In genomic region chr1:66332524-66332853, GRCh38 we compare ENCODE assay signal across 8 cellular contexts.
A peak's percentile ranks its signal among the peaks of the same experiment; 100 is the strongest.
DNase-seq lines count a peak whose midpoint lies in the region; ATAC-seq lines count a peak whose summit lies in the region.

No MANE protein-coding gene starts in this region.

- peak overlapping the region; percentile 78 for H3K9ac ChIP-seq in skeletal muscle satellite cell (ENCODE audit: low read depth, low read length)

- peaks cover 52% of the 10 kb centered on the region for H3K4me1 Mint-ChIP-seq in activated CD4-positive, alpha-beta memory T cell treated with anti-CD3 and anti-CD28 coated beads for 36 hours (ENCODE audit: low read depth)

- H3K36me3 Mint-ChIP-seq in activated CD4-positive, alpha-beta memory T cell treated with anti-CD3 and anti-CD28 coated beads for 36 hours, result peaks cover 47% of the 10 kb centered on the region

- no peaks in the 10 kb centered on the region for H3K27me3 ChIP-seq in skeletal muscle satellite cell (ENCODE audit: control insufficient read depth, insufficient read depth, low read length)

- peak overlapping the region; percentile 71 for H3K4me3 ChIP-seq in skeletal muscle satellite cell (ENCODE audit: low read length)

- CTCF ChIA-PET in activated CD4-positive, alpha-beta memory T cell treated with anti-CD3 and anti-CD28 coated beads for 36 hours (lab: Charles Lee), result interaction anchor here (0.8 to 6.3 kb wide), 17 partner anchors 13 to 113 kb away, joined by 3 to 42 read pairs (median 9); no protein-coding TSS in a partner anchor

- no peak for DNase-seq in activated CD4-positive, alpha-beta memory T cell treated with anti-CD3 and anti-CD28 coated beads for 36 hours
- no peak for DNase-seq in left ventricle myocardium superior
- DNase-seq in activated gamma-delta T cell (lab: John Stamatoyannopoulos, UW), result no peak
- DNase-seq in SK-N-DZ (ENCODE audit: low spot score), result no peak
- no peak for DNase-seq in hypothalamus (lab: John Stamatoyannopoulos, UW)
- DNase-seq in activated CD8-positive, alpha-beta memory T cell treated with anti-CD3 and anti-CD28 coated beads, Interleukin-2, amount 50 U/mL, for 48 hours, result no peak

- H3K9me3 Mint-ChIP-seq in activated CD4-positive, alpha-beta memory T cell treated with anti-CD3 and anti-CD28 coated beads for 36 hours, result no peaks in the 10 kb centered on the region

- no peaks in the 10 kb centered on the region for H3K27me3 Mint-ChIP-seq in activated CD4-positive, alpha-beta memory T cell treated with anti-CD3 and anti-CD28 coated beads for 36 hours

- POLR2A ChIA-PET in activated CD4-positive, alpha-beta memory T cell treated with anti-CD3 and anti-CD28 coated beads for 36 hours (lab: Charles Lee), result interaction anchor here (1.0 to 8.9 kb wide), 17 partner anchors 12 to 112 kb away, joined by 3 to 108 read pairs (median 4); no protein-coding TSS in a partner anchor

- peaks cover 43% of the 10 kb centered on the region for H3K4me1 ChIP-seq in skeletal muscle satellite cell (ENCODE audit: control insufficient read depth, insufficient read depth, low read length)

- peak overlapping the region; percentile 96 for H3K27ac Mint-ChIP-seq in activated CD4-positive, alpha-beta memory T cell treated with anti-CD3 and anti-CD28 coated beads for 36 hours

- H3K36me3 ChIP-seq in skeletal muscle satellite cell (ENCODE audit: insufficient read depth, low read length), result no peaks in the 10 kb centered on the region

- H3K4me3 Mint-ChIP-seq in activated CD4-positive, alpha-beta memory T cell treated with anti-CD3 and anti-CD28 coated beads for 36 hours, result peak overlapping the region; percentile 93

- no peaks in the 10 kb centered on the region for H3K9me3 ChIP-seq in skeletal muscle satellite cell (replicated peaks; ENCODE audit: low read length)

- ATAC-seq in GM19351 (IDR thresholded peaks at IDR 0.05; ENCODE audit: unreplicated experiment) (peak; percentile 3), left ventricle myocardium superior (peak; percentile 33)

- H3K4me2 ChIP-seq in skeletal muscle satellite cell (ENCODE audit: low read length), result peak overlapping the region; percentile 90

- intact Hi-C loops in activated CD4-positive, alpha-beta memory T cell treated with anti-CD3 and anti-CD28 coated beads for 36 hours (cut with micrococcal nuclease), result loop anchor here (1.0 to 10.0 kb wide), 7 partner anchors 8 to 1002 kb away; no protein-coding TSS in a partner anchor
- intact Hi-C loops in left ventricle myocardium superior (cut with micrococcal nuclease), result loop anchor here (5.0 kb wide), 1 partner anchor 60 kb away; no protein-coding TSS in a partner anchor
